2 cellular contexts compared by ENCODE assay signal in the genomic region with DNA sequence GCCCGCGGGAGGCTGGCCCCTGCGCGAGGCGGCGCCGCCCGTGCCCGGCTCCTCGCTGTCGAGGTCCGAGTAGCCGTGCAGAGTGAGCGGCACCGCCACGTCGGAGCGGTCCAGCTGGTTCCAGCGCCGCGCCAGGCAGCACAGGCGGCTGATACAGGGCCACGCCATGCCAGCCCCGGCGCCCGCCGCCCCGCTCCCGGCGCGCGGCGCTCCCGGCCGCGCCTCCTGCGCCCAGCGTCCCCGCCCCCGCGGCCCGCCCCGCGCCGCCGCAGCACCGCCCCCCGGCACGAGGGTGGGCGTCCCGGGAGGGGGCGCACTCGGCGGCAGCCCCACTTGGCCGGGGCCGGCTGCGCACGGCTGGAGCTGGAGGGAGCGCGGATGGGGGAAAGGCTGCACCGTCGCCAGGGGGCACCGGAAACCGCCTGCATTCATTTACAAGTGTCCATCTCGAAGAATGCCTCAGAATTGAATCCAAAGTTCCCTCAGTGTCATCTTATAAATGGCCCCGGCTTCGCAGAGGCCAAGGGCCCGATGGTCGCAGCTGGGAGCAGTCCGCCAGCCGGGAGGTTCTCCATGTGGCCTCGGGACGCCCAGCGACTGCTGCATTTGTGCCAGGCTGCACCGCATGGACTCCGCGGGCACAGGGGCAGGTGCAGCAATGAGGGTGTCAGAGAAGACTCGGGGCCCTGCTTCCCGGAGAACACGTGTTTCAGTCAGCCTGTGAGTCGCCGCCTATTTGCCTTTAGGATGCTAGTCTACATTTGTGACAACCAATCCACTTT.
TF ChIP-seq lines count a peak whose summit lies in the region.

Gene MAP6D1 (minus strand): TSS at position 198 of the 782 bp plus-strand sequence. CDS start 30 bp downstream, at position 168.

TF ChIP-seq in liver, 16 proteins besides CTCF, POLR2A, EP300 and RAD21:
- TF ChIP-seq RXRA (IDR thresholded peaks at IDR 0.05) (no peak), YY1 (IDR thresholded peaks at IDR 0.05) (no peak), FOXA1 (IDR thresholded peaks at IDR 0.05) (no peak)
- TF ChIP-seq, protein P1, sequence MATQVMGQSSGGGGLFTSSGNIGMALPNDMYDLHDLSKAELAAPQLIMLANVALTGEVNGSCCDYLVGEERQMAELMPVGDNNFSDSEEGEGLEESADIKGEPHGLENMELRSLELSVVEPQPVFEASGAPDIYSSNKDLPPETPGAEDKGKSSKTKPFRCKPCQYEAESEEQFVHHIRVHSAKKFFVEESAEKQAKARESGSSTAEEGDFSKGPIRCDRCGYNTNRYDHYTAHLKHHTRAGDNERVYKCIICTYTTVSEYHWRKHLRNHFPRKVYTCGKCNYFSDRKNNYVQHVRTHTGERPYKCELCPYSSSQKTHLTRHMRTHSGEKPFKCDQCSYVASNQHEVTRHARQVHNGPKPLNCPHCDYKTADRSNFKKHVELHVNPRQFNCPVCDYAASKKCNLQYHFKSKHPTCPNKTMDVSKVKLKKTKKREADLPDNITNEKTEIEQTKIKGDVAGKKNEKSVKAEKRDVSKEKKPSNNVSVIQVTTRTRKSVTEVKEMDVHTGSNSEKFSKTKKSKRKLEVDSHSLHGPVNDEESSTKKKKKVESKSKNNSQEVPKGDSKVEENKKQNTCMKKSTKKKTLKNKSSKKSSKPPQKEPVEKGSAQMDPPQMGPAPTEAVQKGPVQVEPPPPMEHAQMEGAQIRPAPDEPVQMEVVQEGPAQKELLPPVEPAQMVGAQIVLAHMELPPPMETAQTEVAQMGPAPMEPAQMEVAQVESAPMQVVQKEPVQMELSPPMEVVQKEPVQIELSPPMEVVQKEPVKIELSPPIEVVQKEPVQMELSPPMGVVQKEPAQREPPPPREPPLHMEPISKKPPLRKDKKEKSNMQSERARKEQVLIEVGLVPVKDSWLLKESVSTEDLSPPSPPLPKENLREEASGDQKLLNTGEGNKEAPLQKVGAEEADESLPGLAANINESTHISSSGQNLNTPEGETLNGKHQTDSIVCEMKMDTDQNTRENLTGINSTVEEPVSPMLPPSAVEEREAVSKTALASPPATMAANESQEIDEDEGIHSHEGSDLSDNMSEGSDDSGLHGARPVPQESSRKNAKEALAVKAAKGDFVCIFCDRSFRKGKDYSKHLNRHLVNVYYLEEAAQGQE (IDR thresholded peaks at IDR 0.05), result no peak

TF ChIP-seq in HepG2, 621 proteins besides CTCF, POLR2A, EP300 and RAD21:
- TF ChIP-seq PPARG (CRISPR knock-in tag; conservative IDR thresholded peaks at IDR 0.05) (no peak), NAIF1 (CRISPR knock-in tag; IDR thresholded peaks at IDR 0.05; ENCODE audit: borderline replicate concordance) (no peak), ZBTB37 (CRISPR knock-in tag; IDR thresholded peaks at IDR 0.05) (no peak), TMF1 (CRISPR knock-in tag; IDR thresholded peaks at IDR 0.05; ENCODE audit: low read depth) (no peak), ZNF558 (CRISPR knock-in tag; IDR thresholded peaks at IDR 0.05; ENCODE audit: borderline replicate concordance) (no peak), RFX3 (CRISPR knock-in tag; IDR thresholded peaks at IDR 0.05) (no peak), MEIS2 (CRISPR knock-in tag; IDR thresholded peaks at IDR 0.05) (no peak), ZNF496 (CRISPR knock-in tag; IDR thresholded peaks at IDR 0.05; ENCODE audit: insufficient replicate concordance) (no peak), SMAD3 (CRISPR knock-in tag; IDR thresholded peaks at IDR 0.05) (no peak)
- TF ChIP-seq, protein P2, sequence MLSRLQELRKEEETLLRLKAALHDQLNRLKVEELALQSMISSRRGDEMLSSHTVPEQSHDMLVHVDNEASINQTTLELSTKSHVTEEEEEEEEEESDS (CRISPR knock-in tag; IDR thresholded peaks at IDR 0.05; ENCODE audit: borderline replicate concordance), result no peak
